ENCODE assay signal across 8 cellular contexts in genomic region chr6:134176283-134176975, GRCh38.
DNase-seq lines count a peak whose midpoint lies in the region; ATAC-seq and TF ChIP-seq lines count a peak whose summit lies in the region.

No MANE protein-coding gene starts in this region.

- peaks cover 14% of the 10 kb centered on the region for H3K36me3 ChIP-seq in ES-I3 (ENCODE audit: insufficient read depth, low read length)

- H3K9me3 ChIP-seq in ES-I3 (ENCODE audit: control insufficient read depth, insufficient read depth, low read length), result no peaks in the 10 kb centered on the region

- intact Hi-C loops in activated B cell treated with CpG ODN at 0.5 μM for 24 hours (cut with micrococcal nuclease), result loop anchor here (5.0 to 10.0 kb wide), 5 partner anchors 41 to 1318 kb away; partner anchors contain the start of genes AHI1 and MYB

- peaks cover 48% of the 10 kb centered on the region for H3K4me1 Mint-ChIP-seq in activated B cell treated with CpG ODN at 0.5 μM for 24 hours
- peaks cover 41 to 52% of the 10 kb centered on the region in 2 donors for H3K4me1 Mint-ChIP-seq in natural killer cell treated with Interleukin-12 subunit alpha and Interleukin-12 subunit beta and Interleukin-15 and Interleukin-18, amount 100 ng/mL, for 72 hours (ENCODE audit: low read depth in 2 of 2)

- peak overlapping the region; percentile 65 for H3K27ac Mint-ChIP-seq in activated B cell treated with CpG ODN at 0.5 μM for 24 hours
- peak overlapping the region; percentile 75 to 89 for H3K27ac Mint-ChIP-seq in natural killer cell treated with Interleukin-12 subunit alpha and Interleukin-12 subunit beta and Interleukin-15 and Interleukin-18, amount 100 ng/mL, for 72 hours

- peak overlapping the region; percentile 89 for H3K9ac ChIP-seq in ES-I3 (ENCODE audit: low read depth, low read length)

- CTCF ChIA-PET in activated B cell treated with CpG ODN at 0.5 μM for 24 hours (lab: Charles Lee), result interaction anchor here (1.4 to 5.8 kb wide), 2 partner anchors 261 to 465 kb away, joined by 3 to 88 read pairs; no protein-coding TSS in a partner anchor

- peaks cover 13% of the 10 kb centered on the region for H3K4me1 ChIP-seq in ES-I3 (ENCODE audit: insufficient read depth, low read length)

- POLR2A ChIA-PET in activated B cell treated with CpG ODN at 0.5 μM for 24 hours (lab: Charles Lee), result interaction anchor here (0.6 to 3.2 kb wide), 10 partner anchors 17 to 465 kb away, joined by 3 to 18 read pairs (median 4); no protein-coding TSS in a partner anchor

- TF ChIP-seq CTCF in activated B cell treated with CpG ODN at 0.5 μM for 24 hours (IDR thresholded peaks at IDR 0.05) (no peak), foreskin fibroblast (IDR thresholded peaks at IDR 0.05; ENCODE audit: low read depth, low read length) (no peak), GM10266 (IDR thresholded peaks at IDR 0.05; ENCODE audit: control insufficient read depth, insufficient read depth, low read depth, missing control alignments) (no peak)

- no peaks in the 10 kb centered on the region for H3K27me3 Mint-ChIP-seq in activated B cell treated with CpG ODN at 0.5 μM for 24 hours
- H3K27me3 Mint-ChIP-seq in natural killer cell treated with Interleukin-12 subunit alpha and Interleukin-12 subunit beta and Interleukin-15 and Interleukin-18, amount 100 ng/mL, for 72 hours, result peaks cover 2 to 21% of the 10 kb centered on the region in 2 donors

- H3K9me3 Mint-ChIP-seq in activated B cell treated with CpG ODN at 0.5 μM for 24 hours, result no peaks in the 10 kb centered on the region
- H3K9me3 Mint-ChIP-seq in natural killer cell treated with Interleukin-12 subunit alpha and Interleukin-12 subunit beta and Interleukin-15 and Interleukin-18, amount 100 ng/mL, for 72 hours, result no peaks in the 10 kb centered on the region

- H3K36me3 Mint-ChIP-seq in activated B cell treated with CpG ODN at 0.5 μM for 24 hours (ENCODE audit: low read depth), result peaks cover 26% of the 10 kb centered on the region
- peaks cover 27% of the 10 kb centered on the region for H3K36me3 Mint-ChIP-seq in natural killer cell treated with Interleukin-12 subunit alpha and Interleukin-12 subunit beta and Interleukin-15 and Interleukin-18, amount 100 ng/mL, for 72 hours

- peak overlapping the region; percentile 97 for H3K4me3 Mint-ChIP-seq in activated B cell treated with CpG ODN at 0.5 μM for 24 hours
- peak overlapping the region; percentile 99 for H3K4me3 Mint-ChIP-seq in natural killer cell treated with Interleukin-12 subunit alpha and Interleukin-12 subunit beta and Interleukin-15 and Interleukin-18, amount 100 ng/mL, for 72 hours

- peak overlapping the region; percentile 95 to 100 for H3K4me3 ChIP-seq in foreskin fibroblast (ENCODE audit: low read depth in 1 of 2, low read length in 2 of 2)

- DNase-seq in activated B cell treated with CpG ODN at 0.5 μM for 24 hours (peak; percentile 34), foreskin fibroblast (peak in 1 of 2 donors; percentile 55), COLO829 (ENCODE audit: low spot score) (no peak), GM10266 (ENCODE audit: extremely low spot score) (no peak)
- no peak for DNase-seq in natural killer cell treated with Interleukin-12 subunit alpha and Interleukin-12 subunit beta and Interleukin-15 and Interleukin-18, amount 100 ng/mL, for 72 hours (ENCODE audit: low spot score)

- ATAC-seq in activated B cell treated with CpG ODN at 0.5 μM for 24 hours (ENCODE audit: low read depth), result no peak
- ATAC-seq in natural killer cell treated with Interleukin-12 subunit alpha and Interleukin-12 subunit beta and Interleukin-15 and Interleukin-18, amount 100 ng/mL, for 72 hours, result no peak
- no peak for ATAC-seq in GM19395 (IDR thresholded peaks at IDR 0.05; ENCODE audit: unreplicated experiment)
- no peak for ATAC-seq in HG02884 (IDR thresholded peaks at IDR 0.05; ENCODE audit: unreplicated experiment)
